2 cellular contexts compared by ENCODE assay signal in genomic region chr10:133420579-133420978, GRCh38.
TF ChIP-seq lines count a peak whose summit lies in the region.

No MANE protein-coding gene starts in this region.

TF ChIP-seq in HepG2, 621 proteins besides CTCF, POLR2A, EP300 and RAD21:
- peak; percentile 37; the same call in 1 of the 2 replicates for TF ChIP-seq ZNF768 (CRISPR knock-in tag; IDR thresholded peaks at IDR 0.05)
- TF ChIP-seq ZNF776 (CRISPR knock-in tag; IDR thresholded peaks at IDR 0.05), result no peak
TF ChIP-seq in HepG2: peak in this region for 1.

TF ChIP-seq in Ishikawa, 13 proteins besides CTCF, POLR2A, EP300 and RAD21:
- no peak for TF ChIP-seq TEAD4 (IDR thresholded peaks at IDR 0.05)
- TF ChIP-seq MAX (IDR thresholded peaks at IDR 0.05), result no peak
- no peak for TF ChIP-seq EGR1 (IDR thresholded peaks at IDR 0.05)
- TF ChIP-seq ZBTB7A (IDR thresholded peaks at IDR 0.05; ENCODE audit: low read depth), result no peak
- TF ChIP-seq FOXM1 (IDR thresholded peaks at IDR 0.05; ENCODE audit: borderline replicate concordance, low read depth), result no peak
- TF ChIP-seq YY1 (IDR thresholded peaks at IDR 0.05; ENCODE audit: low read depth), result no peak
- no peak for TF ChIP-seq TAF1 (IDR thresholded peaks at IDR 0.05; ENCODE audit: low read depth)
- TF ChIP-seq CREB1 (IDR thresholded peaks at IDR 0.05; ENCODE audit: low read depth), result no peak
- no peak for TF ChIP-seq REST (IDR thresholded peaks at IDR 0.05; ENCODE audit: low read depth)
- TF ChIP-seq USF1 (IDR thresholded peaks at IDR 0.05), result no peak
- no peak for TF ChIP-seq NFIC (IDR thresholded peaks at IDR 0.05)
- TF ChIP-seq TCF12 (IDR thresholded peaks at IDR 0.05; ENCODE audit: low read depth), result no peak
- no peak for TF ChIP-seq CEBPB (IDR thresholded peaks at IDR 0.05)
